8 cellular contexts compared by ENCODE assay signal in the genomic region with DNA sequence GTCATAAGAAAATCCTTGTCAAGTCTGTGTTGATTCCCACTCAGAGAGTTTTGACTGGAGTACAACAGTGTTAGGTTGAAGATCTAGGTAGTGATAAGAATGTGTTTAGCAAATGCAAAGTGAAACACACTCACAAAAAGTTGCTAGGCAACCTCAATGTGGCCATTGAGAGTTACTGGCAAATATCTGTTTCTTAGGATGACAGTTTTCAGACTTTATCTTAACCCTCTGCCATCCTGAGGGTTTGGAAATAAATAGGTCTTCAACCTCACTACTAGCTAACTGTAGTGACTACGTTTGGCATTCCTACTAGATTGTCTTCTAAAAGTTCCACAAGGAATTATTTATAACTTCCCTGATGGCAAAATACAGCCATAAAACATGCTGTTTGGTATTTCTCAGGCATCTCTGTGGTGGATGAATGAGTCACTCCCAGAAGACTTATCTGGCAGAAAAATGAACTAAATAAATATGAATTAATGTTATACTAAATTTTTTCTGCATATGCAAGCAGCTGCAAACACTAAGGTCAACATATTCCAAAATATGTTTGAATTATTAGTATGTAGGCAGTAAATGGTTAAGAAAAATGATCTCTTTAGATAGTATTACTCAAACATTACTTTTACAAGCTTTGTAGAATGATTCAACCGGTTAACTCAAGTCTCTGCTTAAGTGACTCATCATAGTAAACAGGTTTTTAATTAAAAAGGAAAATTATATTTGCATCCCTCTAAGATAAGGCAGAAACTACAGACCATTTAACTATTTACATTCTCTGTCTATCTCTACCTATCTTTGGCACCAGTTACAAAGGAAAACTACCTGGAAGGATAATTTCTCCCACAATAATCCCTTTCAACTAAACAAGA. TPM values are rescaled to one million over a fixed set of nuclear protein-coding genes. Genes with fewer than 3 reads are reported as not detected.
DNase-seq lines count a peak whose midpoint lies in the region; ATAC-seq and TF ChIP-seq lines count a peak whose summit lies in the region.

No MANE protein-coding gene starts in this region.

- H3K27me3 ChIP-seq in ascending aorta (no peaks in the 10 kb centered on the region), left lung (no peaks in the 10 kb centered on the region)

- intact Hi-C loops in ascending aorta (cut with DNase I) = no loop called here
- intact Hi-C loops in left lung (cut with DNase I) = no loop called here

- H3K27ac ChIP-seq in ascending aorta (peak overlapping the region; percentile 45 to 65), left lung (peak overlapping the region; percentile 59 to 61)

- DNase-seq in AG04449 (ENCODE audit: low read depth, low spot score) (peak; percentile 90), ascending aorta (ENCODE audit: low spot score in 2 of 2) (no peak), left lung (no peak), NCI-H2227 (lab: John Stamatoyannopoulos, UW; ENCODE audit: unreplicated experiment) (no peak), DMS153 treated with DMSO at 0.1 percent for 48 hours (lab: John Stamatoyannopoulos, UW; ENCODE audit: unreplicated experiment) (no peak), NCI-H1694 treated with DMSO at 0.1 percent for 48 hours (lab: John Stamatoyannopoulos, UW) (no peak)

- POLR2A ChIA-PET in AG04449 (lab: Yijun Ruan, JAX) = interaction anchor here (0.6 to 1.4 kb wide), 5 partner anchors 11 to 339 kb away, joined by 4 to 8 read pairs (median 5); a partner anchor contains a TSS

- H3K9me3 ChIP-seq in ascending aorta = no peaks in the 10 kb centered on the region
- H3K9me3 ChIP-seq in left lung = no peaks in the 10 kb centered on the region

- TF ChIP-seq CTCF in AG04449 (IDR thresholded peaks at IDR 0.05; ENCODE audit: insufficient read depth, low read length, missing control alignments) = no peak
- no peak for TF ChIP-seq CTCF in ascending aorta (IDR thresholded peaks at IDR 0.05)
- no peak for TF ChIP-seq CTCF in left lung (IDR thresholded peaks at IDR 0.05)

- H3K36me3 ChIP-seq in ascending aorta = no peaks in the 10 kb centered on the region
- no peaks in the 10 kb centered on the region for H3K36me3 ChIP-seq in left lung

- peaks cover 0 to 14% of the 10 kb centered on the region in 2 donors for H3K4me1 ChIP-seq in ascending aorta
- H3K4me1 ChIP-seq in left lung = peaks cover 0 to 7% of the 10 kb centered on the region in 2 donors

- CTCF ChIA-PET in AG04449 (lab: Yijun Ruan, JAX) = interaction anchor here (0.9 to 8.4 kb wide), 5 partner anchors 11 to 134 kb away, joined by 3 to 62 read pairs (median 17); no protein-coding TSS in a partner anchor

- ATAC-seq in HG02938 (IDR thresholded peaks at IDR 0.05; ENCODE audit: unreplicated experiment) (peak; percentile 64), left lung (peak; percentile 69), HG03457 (IDR thresholded peaks at IDR 0.05; ENCODE audit: unreplicated experiment) (no peak)

- no peak overlapping the region for H3K4me3 ChIP-seq in AG04449 (ENCODE audit: low read depth, low read length)
- no peak overlapping the region for H3K4me3 ChIP-seq in ascending aorta
- no peak overlapping the region for H3K4me3 ChIP-seq in left lung

RNA-seq across cellular contexts. Expression of a gene that starts 17.1 kb away (rescaled TPM):
- total RNA-seq in ascending aorta (151 TPM), left lung (10 to 100 TPM; 21.3 to 39.7 TPM)

RNA-seq across cellular contexts. Expression of a gene that starts 27.2 kb away (rescaled TPM):
- total RNA-seq in ascending aorta (not detected), left lung (not detected)
